9 cellular contexts compared by ENCODE assay signal in the genomic region with DNA sequence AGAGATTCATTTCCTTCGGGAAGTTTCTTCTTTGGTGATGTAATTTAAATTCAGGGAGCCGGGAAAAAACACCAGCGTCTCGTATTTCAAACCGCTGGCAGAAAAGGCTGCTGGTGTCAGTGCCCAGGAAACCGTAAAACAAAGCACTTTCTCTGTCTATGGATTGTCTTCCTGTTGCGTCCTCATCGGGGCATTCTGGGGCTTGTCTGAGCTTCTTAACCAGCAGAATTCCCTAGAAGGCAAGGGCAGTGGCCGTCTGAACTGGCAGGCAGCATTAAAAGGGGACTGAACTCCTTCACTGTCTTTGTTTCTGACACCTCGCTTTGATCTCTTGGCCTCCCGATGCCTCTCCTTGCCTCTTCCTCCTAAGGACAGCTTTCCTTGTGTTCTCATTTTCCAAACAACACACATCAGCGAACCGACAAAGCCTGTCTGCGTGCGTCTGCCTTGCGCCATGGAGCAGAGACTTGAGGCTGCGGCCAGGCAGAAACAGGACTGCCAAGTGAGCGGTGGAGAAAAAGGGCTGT.
DNase-seq lines count a peak whose midpoint lies in the region; ATAC-seq and TF ChIP-seq lines count a peak whose summit lies in the region.
"Had no signal": no experiment of that assay in that cellular context is flagged by ENCODE, and none has a peak within 500 bp of the region (broad histone marks: within the 10 kb centered on the region; RNA-seq: fewer than 3 reads in every experiment).

No MANE protein-coding gene starts in this region.

- H3K36me3 ChIP-seq in mesodermal cell (ENCODE audit: control insufficient read depth, insufficient read depth, low read length): no peaks in the 10 kb centered on the region

- DNase-seq in AG10803 (ENCODE audit: low read depth): peak; percentile 78
- DNase-seq in NCI-H2029 (lab: John Stamatoyannopoulos, UW): peak; percentile 74
- peak; percentile 37 to 66 for DNase-seq in cardiac fibroblast (ENCODE audit: low read depth in 2 of 2)
- no peak for DNase-seq in stimulated activated CD4-positive, alpha-beta T cell treated with anti-CD3 and anti-CD28 coated beads, Interleukin-2, amount 100 ng/mL, for 24 hours
- no peak for DNase-seq in SKM-1 treated with dmso at 0.1 percent for 144 hours (lab: John Stamatoyannopoulos, UW; ENCODE audit: unreplicated experiment)

- TF ChIP-seq CTCF in AG10803 (conservative IDR thresholded peaks at IDR 0.05; ENCODE audit: low read length) (no peak), cardiac fibroblast (IDR thresholded peaks at IDR 0.05; ENCODE audit: low read depth, low read length) (no peak)

- no peak for ATAC-seq in GM21723 (IDR thresholded peaks at IDR 0.05; ENCODE audit: unreplicated experiment)
- no peak for ATAC-seq in HG03521 (IDR thresholded peaks at IDR 0.05; ENCODE audit: unreplicated experiment)

- H3K4me3 ChIP-seq in AG10803 (ENCODE audit: low read length): peak overlapping the region; percentile 21
- H3K4me3 ChIP-seq in cardiac fibroblast (replicated peaks in 1 of 2; ENCODE audit: low read depth in 2 of 2, low read length in 2 of 2): no peak overlapping the region
- H3K4me3 ChIP-seq in mesodermal cell (ENCODE audit: extremely low read depth, insufficient read depth, low read length, poor library complexity, severe bottlenecking): no peak overlapping the region
- H3K4me3 ChIP-seq: skin epidermis had no signal

- WGBS in mesodermal cell (ENCODE audit: insufficient coverage in 2 of 2), 2 experiments: 18 to 26% methylated on average over 13 to 18 of the region's 18 CpGs

- H3K4me1 ChIP-seq in mesodermal cell (ENCODE audit: control insufficient read depth, insufficient read depth, low read length, poor library complexity, severe bottlenecking): peaks cover 18% of the 10 kb centered on the region

- H3K27ac ChIP-seq in mesodermal cell (ENCODE audit: low read depth, low read length, severe bottlenecking): peak overlapping the region; percentile 80

- no peaks in the 10 kb centered on the region for H3K9me3 ChIP-seq in mesodermal cell (ENCODE audit: control insufficient read depth, low read length)

Comparison
In these comparisons a context has a peak if more than half of its experiments do, and no peak if none do; other contexts are left out.
1. DNase-seq: peak in AG10803 (single experiment), NCI-H2029 (single experiment) and cardiac fibroblast (2 of 2); none in stimulated activated CD4-positive, alpha-beta T cell treated with anti-CD3 and anti-CD28 coated beads, Interleukin-2, amount 100 ng/mL, for 24 hours (0 of 2) and SKM-1 treated with dmso at 0.1 percent for 144 hours (single experiment).